In the genomic region with DNA sequence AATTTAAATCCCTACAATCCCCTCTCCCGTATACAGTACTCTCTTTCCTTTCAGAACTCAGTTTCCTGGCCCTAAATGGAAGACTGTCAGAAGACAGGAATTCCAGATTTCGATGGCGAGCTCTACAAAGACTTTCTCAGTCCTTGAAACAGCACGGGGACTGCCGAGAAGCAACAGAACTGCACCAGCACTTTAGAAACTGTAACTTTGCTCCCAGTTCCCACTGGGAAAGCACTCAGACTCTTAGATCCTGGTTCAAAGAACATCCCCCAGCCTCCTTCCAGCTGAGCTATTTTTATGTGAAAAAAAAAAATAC, we compare ENCODE assay signal across 8 cellular contexts. TPM values are rescaled to one million over a fixed set of nuclear protein-coding genes. Genes with fewer than 3 reads are reported as not detected.
DNase-seq lines count a peak whose midpoint lies in the region; ATAC-seq, FAIRE-seq and TF ChIP-seq lines count a peak whose summit lies in the region.
"Had no signal": no experiment of that assay in that cellular context is flagged by ENCODE, and none has a peak within 500 bp of the region (broad histone marks: within the 10 kb centered on the region; RNA-seq: fewer than 3 reads in every experiment).

No MANE protein-coding gene starts in this region.

- H3K9ac ChIP-seq in HepG2 (ENCODE audit: insufficient read depth, low read depth, low read length), result peak overlapping the region; percentile 84; the same call in 1 of the 2 replicates

- peak overlapping the region; percentile 68 for H3K4me3 ChIP-seq in MG63
- no peak overlapping the region for H3K4me3 ChIP-seq in body of pancreas
- peak overlapping the region in 1 of 3 experiments; percentile 88; a peak in 3 of 6 replicates for H3K4me3 ChIP-seq in HepG2 (replicated peaks in 1 of 3; ENCODE audit: insufficient read depth in 1 of 3, low read depth in 2 of 3, low read length in 3 of 3)

- no TSS peak for BruUV-seq in HepG2 (replicated peaks; lab: Mats Ljungman, UMichigan)

- FAIRE-seq in HepG2 (lab: Jason Lieb, UNC), result no peak

- intact Hi-C loops in body of pancreas (cut with DNase I) (no loop called here), HepG2 (cut with micrococcal nuclease; ENCODE audit: unreplicated experiment) (no loop called here)

- peaks cover 45% of the 10 kb centered on the region for H3K79me2 ChIP-seq in HepG2 (ENCODE audit: insufficient read depth, low read length)

- in situ Hi-C loops in HepG2 (cut with HindIII; ENCODE audit: extremely low pct_ligation_motif_present, low pct_unique_long_range_greater_than_20kb), result loop anchor here (10.0 kb wide), 1 partner anchor 49 kb away; no protein-coding TSS in a partner anchor

- no peak for DNase-seq in MG63
- no peak for DNase-seq in body of pancreas
- DNase-seq in HepG2 (ENCODE audit: low spot score), result no peak
- DNase-seq in substantia nigra (lab: John Stamatoyannopoulos, UW), result no peak
- DNase-seq in kidney tubule cell (ENCODE audit: low spot score), result no peak
- no peak for DNase-seq in cerebellar nuclear complex (lab: John Stamatoyannopoulos, UW)
- no peak for DNase-seq in GOT3 (lab: John Stamatoyannopoulos, UW)

- H3K9me3 ChIP-seq in MG63 (no peaks in the 10 kb centered on the region), body of pancreas (no peaks in the 10 kb centered on the region), HepG2 (ENCODE audit: low read length) (no peaks in the 10 kb centered on the region)

- H3K4me2 ChIP-seq in HepG2 (ENCODE audit: low read depth, low read length), result peak overlapping the region; percentile 85

- TF ChIP-seq POLR2A in body of pancreas (IDR thresholded peaks at IDR 0.05) (no peak), HepG2 (IDR thresholded peaks at IDR 0.05; ENCODE audit: insufficient read depth in 1 of 2, low read depth in 2 of 2, low read length in 2 of 2) (no peak)

- POLR2A ChIA-PET in HepG2 (lab: Yijun Ruan, JAX), result interaction anchor here (1.0 to 13.4 kb wide), 6 partner anchors 26 to 62 kb away, joined by 3 to 265 read pairs (median 24); partner anchors contain the start of genes RNU4-1, RNU4-2 and RPLP0

- TF ChIP-seq CTCF in body of pancreas (IDR thresholded peaks at IDR 0.05), result no peak
- no peak for TF ChIP-seq CTCF in HepG2 (CRISPR knock-in tag; IDR thresholded peaks at IDR 0.05)

- CTCF ChIA-PET in HepG2 (lab: Yijun Ruan, JAX; ENCODE audit: low intra/inter-chr PET ratio, low total read pairs), result no interaction called here

- peaks cover 11% of the 10 kb centered on the region for H3K36me3 ChIP-seq in MG63
- no peaks in the 10 kb centered on the region for H3K36me3 ChIP-seq in body of pancreas (replicated peaks in 1 of 2; ENCODE audit: insufficient read depth in 1 of 2, low read depth in 2 of 2)
- no peaks in the 10 kb centered on the region; a peak in 2 of 5 replicates for H3K36me3 ChIP-seq in HepG2 (replicated peaks in 1 of 2; ENCODE audit: control insufficient read depth in 1 of 2, insufficient read depth in 2 of 2, low read length in 2 of 2)

- H3K27ac ChIP-seq in body of pancreas, result peak overlapping the region; percentile 59 to 88 (median 78)
- H3K27ac ChIP-seq in HepG2 (ENCODE audit: extremely low read length, insufficient read depth, low read length), result no peak overlapping the region
- H3K27ac ChIP-seq in substantia nigra (ENCODE audit: low read depth, low read length, poor library complexity, severe bottlenecking), result peak overlapping the region; percentile 74

- ATAC-seq in body of pancreas (no peak), HepG2 (no peak)

- peaks cover 3% of the 10 kb centered on the region; the same call in 1 of the 2 replicates for H4K20me1 ChIP-seq in HepG2 (ENCODE audit: insufficient read depth, low read length)

- H3K27me3 ChIP-seq in MG63 (no peaks in the 10 kb centered on the region), body of pancreas (no peaks in the 10 kb centered on the region), HepG2 (ENCODE audit: control insufficient read depth in 1 of 2, insufficient read depth in 2 of 2, low read length in 2 of 2) (no peaks in the 10 kb centered on the region)

- TF ChIP-seq EP300 in HepG2 (IDR thresholded peaks at IDR 0.05; ENCODE audit: low read depth in 2 of 2, low read length in 2 of 2) (no peak), HepG2 (CRISPR knock-in tag; IDR thresholded peaks at IDR 0.05; ENCODE audit: borderline replicate concordance) (no peak)

- 2 to 18% methylated on average over 5 of the region's 5 CpGs for WGBS in body of pancreas, 2 donors
- 82% methylated on average over 5 of the region's 5 CpGs for WGBS in HepG2 (ENCODE audit: low lambda C conversion rate)

- H2AFZ ChIP-seq in HepG2 (ENCODE audit: low read length), result no peak overlapping the region

- H3K4me1 ChIP-seq in body of pancreas (peaks cover 48% of the 10 kb centered on the region), HepG2 (ENCODE audit: insufficient read depth, low read length) (peaks cover 90% of the 10 kb centered on the region)

- TF ChIP-seq RAD21 in HepG2 (CRISPR knock-in tag; IDR thresholded peaks at IDR 0.05), result no peak

RNA-seq across cellular contexts. Expression of gene PXN, which starts 1.8 kb away (rescaled TPM):
- total RNA-seq in MG63 (2014; rRNA removed; shearing (Covaris generic); ENCODE audit: low replicate concordance), result 6.4 and 11.5 TPM in 2 replicates
- total RNA-seq in body of pancreas (10 to 100 TPM; 29.3 to 35.9 TPM), HepG2 (2016; rRNA removed; fragmentation: Illumina TruSeq; extraction: Trizol) (13.6 and 14.2 TPM in 2 replicates)
- total RNA-seq in HepG2 (2016; cell fraction: cytosol; rRNA removed; fragmentation: Illumina TruSeq; extraction: Trizol; ENCODE audit: low read depth), result 2.8 and 2.9 TPM in 2 replicates
- 10.2 and 11.3 TPM in 2 replicates for total RNA-seq in HepG2 (2016; cell fraction: insoluble cytoplasmic fraction; rRNA removed; fragmentation: Illumina TruSeq; extraction: Trizol)
- 10.5 and 13.4 TPM in 2 replicates for total RNA-seq in HepG2 (2016; cell fraction: membrane; rRNA removed; fragmentation: Illumina TruSeq; extraction: Trizol)
- 10.6 and 14.0 TPM in 2 replicates for total RNA-seq in HepG2 (2016; cell fraction: nucleus; rRNA removed; fragmentation: Illumina TruSeq; extraction: Trizol)
- 13.9 and 14.2 TPM in 2 replicates for polyA plus RNA-seq in HepG2 (2011; rRNA removed)
- polyA plus RNA-seq in HepG2 (2011; cell fraction: cytosol; rRNA removed), result 5.8 and 6.3 TPM in 2 replicates
- polyA plus RNA-seq in HepG2 (2011; cell fraction: nucleus; rRNA removed), result 34.5 and 43.7 TPM in 2 replicates
- polyA plus RNA-seq in HepG2 (2012), result 18.0 and 21.4 TPM in 2 replicates
- polyA plus RNA-seq in HepG2 (2016; cell fraction: cytosol; fragmentation: Illumina TruSeq; extraction: Trizol; ENCODE audit: low read depth), result 3.3 and 3.4 TPM in 2 replicates
- 20.0 and 28.0 TPM in 2 replicates for polyA plus RNA-seq in HepG2 (2016; cell fraction: insoluble cytoplasmic fraction; fragmentation: Illumina TruSeq; extraction: Trizol; ENCODE audit: low read depth)
- 14.1 and 14.2 TPM in 2 replicates for polyA plus RNA-seq in HepG2 (2016; cell fraction: membrane; fragmentation: Illumina TruSeq; extraction: Trizol; ENCODE audit: low read depth)
- 43.9 and 49.3 TPM in 2 replicates for polyA plus RNA-seq in HepG2 (2016; cell fraction: nucleus; fragmentation: Illumina TruSeq; extraction: Trizol; ENCODE audit: insufficient read depth, low read depth)
- 26.4 and 40.4 TPM in 2 replicates for polyA minus RNA-seq in HepG2 (2011; rRNA and poly(A)+ RNA removed; ENCODE audit: low replicate concordance)
- polyA minus RNA-seq in HepG2 (2011; cell fraction: cytosol; rRNA and poly(A)+ RNA removed), result 6.4 and 8.2 TPM in 2 replicates
- 10.3 and 10.7 TPM in 2 replicates for polyA minus RNA-seq in HepG2 (2011; cell fraction: nucleus; rRNA and poly(A)+ RNA removed)

RNA-seq across cellular contexts. Expression of gene RNU4-2, which starts 28.0 kb away (rescaled TPM):
- not detected in 2 replicates for total RNA-seq in MG63 (2014; rRNA removed; shearing (Covaris generic); ENCODE audit: low replicate concordance)
- total RNA-seq in body of pancreas (under 1 TPM; under 0.01 TPM), HepG2 (2016; rRNA removed; fragmentation: Illumina TruSeq; extraction: Trizol) (1,104 and 11,327 TPM in 2 replicates)
- 75,622 and 87,357 TPM in 2 replicates for total RNA-seq in HepG2 (2016; cell fraction: cytosol; rRNA removed; fragmentation: Illumina TruSeq; extraction: Trizol; ENCODE audit: low read depth)
- total RNA-seq in HepG2 (2016; cell fraction: insoluble cytoplasmic fraction; rRNA removed; fragmentation: Illumina TruSeq; extraction: Trizol), result 1,281 and 10,696 TPM in 2 replicates
- 7,098 and 8,950 TPM in 2 replicates for total RNA-seq in HepG2 (2016; cell fraction: membrane; rRNA removed; fragmentation: Illumina TruSeq; extraction: Trizol)
- total RNA-seq in HepG2 (2016; cell fraction: nucleus; rRNA removed; fragmentation: Illumina TruSeq; extraction: Trizol), result 36,023 and 40,311 TPM in 2 replicates
- under 0.01 TPM in 2 replicates for polyA plus RNA-seq in HepG2 (2011; rRNA removed)
- under 0.01 TPM in 2 replicates for polyA plus RNA-seq in HepG2 (2011; cell fraction: cytosol; rRNA removed)
- polyA plus RNA-seq in HepG2 (2011; cell fraction: nucleus; rRNA removed), result under 0.01 TPM in 2 replicates
- 161 and 363 TPM in 2 replicates for polyA plus RNA-seq in HepG2 (2012)
- polyA plus RNA-seq in HepG2 (2016; cell fraction: cytosol; fragmentation: Illumina TruSeq; extraction: Trizol; ENCODE audit: low read depth), result 126 TPM in 1 of 2 replicates, not detected in the other
- not detected in 2 replicates for polyA plus RNA-seq in HepG2 (2016; cell fraction: insoluble cytoplasmic fraction; fragmentation: Illumina TruSeq; extraction: Trizol; ENCODE audit: low read depth)
- not detected in 2 replicates for polyA plus RNA-seq in HepG2 (2016; cell fraction: membrane; fragmentation: Illumina TruSeq; extraction: Trizol; ENCODE audit: low read depth)
- 46.8 TPM in 1 of 2 replicates, not detected in the other for polyA plus RNA-seq in HepG2 (2016; cell fraction: nucleus; fragmentation: Illumina TruSeq; extraction: Trizol; ENCODE audit: insufficient read depth, low read depth)
- polyA minus RNA-seq in HepG2 (2011; rRNA and poly(A)+ RNA removed; ENCODE audit: low replicate concordance), result under 0.01 TPM in 2 replicates
- 35,022 and 47,630 TPM in 2 replicates for polyA minus RNA-seq in HepG2 (2011; cell fraction: cytosol; rRNA and poly(A)+ RNA removed)
- polyA minus RNA-seq in HepG2 (2011; cell fraction: nucleus; rRNA and poly(A)+ RNA removed), result under 0.01 TPM in 2 replicates
- polyA plus RNA-seq: IgD-negative memory B cell had no signal

RNA-seq across cellular contexts. Expression of gene RNU4-1, which starts 29.4 kb away (rescaled TPM):
- not detected in 2 replicates for total RNA-seq in MG63 (2014; rRNA removed; shearing (Covaris generic); ENCODE audit: low replicate concordance)
- total RNA-seq in body of pancreas (under 1 TPM; under 0.01 TPM), HepG2 (2016; rRNA removed; fragmentation: Illumina TruSeq; extraction: Trizol) (623 and 7,407 TPM in 2 replicates)
- 43,967 and 49,615 TPM in 2 replicates for total RNA-seq in HepG2 (2016; cell fraction: cytosol; rRNA removed; fragmentation: Illumina TruSeq; extraction: Trizol; ENCODE audit: low read depth)
- 747 and 6,785 TPM in 2 replicates for total RNA-seq in HepG2 (2016; cell fraction: insoluble cytoplasmic fraction; rRNA removed; fragmentation: Illumina TruSeq; extraction: Trizol)
- total RNA-seq in HepG2 (2016; cell fraction: membrane; rRNA removed; fragmentation: Illumina TruSeq; extraction: Trizol), result 4,501 and 5,797 TPM in 2 replicates
- total RNA-seq in HepG2 (2016; cell fraction: nucleus; rRNA removed; fragmentation: Illumina TruSeq; extraction: Trizol), result 25,631 and 27,214 TPM in 2 replicates
- polyA plus RNA-seq in HepG2 (2011; rRNA removed), result not detected in 2 replicates
- polyA plus RNA-seq in HepG2 (2011; cell fraction: cytosol; rRNA removed), result under 0.01 TPM in 2 replicates
- polyA plus RNA-seq in HepG2 (2011; cell fraction: nucleus; rRNA removed), result under 0.01 TPM in 2 replicates
- polyA plus RNA-seq in HepG2 (2012), result 161 and 404 TPM in 2 replicates
- 58.8 TPM in 1 of 2 replicates, not detected in the other for polyA plus RNA-seq in HepG2 (2016; cell fraction: cytosol; fragmentation: Illumina TruSeq; extraction: Trizol; ENCODE audit: low read depth)
- not detected in 2 replicates for polyA plus RNA-seq in HepG2 (2016; cell fraction: insoluble cytoplasmic fraction; fragmentation: Illumina TruSeq; extraction: Trizol; ENCODE audit: low read depth)
- polyA plus RNA-seq in HepG2 (2016; cell fraction: membrane; fragmentation: Illumina TruSeq; extraction: Trizol; ENCODE audit: low read depth), result not detected in 2 replicates
- 62.4 TPM in 1 of 2 replicates, not detected in the other for polyA plus RNA-seq in HepG2 (2016; cell fraction: nucleus; fragmentation: Illumina TruSeq; extraction: Trizol; ENCODE audit: insufficient read depth, low read depth)
- polyA minus RNA-seq in HepG2 (2011; rRNA and poly(A)+ RNA removed; ENCODE audit: low replicate concordance), result under 0.01 TPM in 2 replicates
- polyA minus RNA-seq in HepG2 (2011; cell fraction: cytosol; rRNA and poly(A)+ RNA removed), result 32,519 and 40,246 TPM in 2 replicates
- under 0.01 TPM in 2 replicates for polyA minus RNA-seq in HepG2 (2011; cell fraction: nucleus; rRNA and poly(A)+ RNA removed)
- polyA plus RNA-seq: IgD-negative memory B cell had no signal

RNA-seq across cellular contexts. Expression of gene SIRT4, which starts 38.4 kb away (rescaled TPM):
- 0.33 TPM in 1 of 2 replicates, not detected in the other for total RNA-seq in MG63 (2014; rRNA removed; shearing (Covaris generic); ENCODE audit: low replicate concordance)
- 1 to 10 TPM in 1 of 2 donors, under 1 TPM in 1; 0.99 to 6.2 TPM for total RNA-seq in body of pancreas
- 3.4 and 7.0 TPM in 2 replicates for total RNA-seq in HepG2 (2016; rRNA removed; fragmentation: Illumina TruSeq; extraction: Trizol)
- 1.7 and 1.8 TPM in 2 replicates for total RNA-seq in HepG2 (2016; cell fraction: cytosol; rRNA removed; fragmentation: Illumina TruSeq; extraction: Trizol; ENCODE audit: low read depth)
- 3.3 and 4.9 TPM in 2 replicates for total RNA-seq in HepG2 (2016; cell fraction: insoluble cytoplasmic fraction; rRNA removed; fragmentation: Illumina TruSeq; extraction: Trizol)
- total RNA-seq in HepG2 (2016; cell fraction: membrane; rRNA removed; fragmentation: Illumina TruSeq; extraction: Trizol), result 1.4 and 1.9 TPM in 2 replicates
- total RNA-seq in HepG2 (2016; cell fraction: nucleus; rRNA removed; fragmentation: Illumina TruSeq; extraction: Trizol), result 1.8 and 2.1 TPM in 2 replicates
- polyA plus RNA-seq in HepG2 (2011; rRNA removed), result 4.8 and 5.8 TPM in 2 replicates
- 4.1 and 5.0 TPM in 2 replicates for polyA plus RNA-seq in HepG2 (2011; cell fraction: cytosol; rRNA removed)
- polyA plus RNA-seq in HepG2 (2011; cell fraction: nucleus; rRNA removed), result 2.5 and 3.0 TPM in 2 replicates
- 4.1 and 6.6 TPM in 2 replicates for polyA plus RNA-seq in HepG2 (2012)
- polyA plus RNA-seq in HepG2 (2016; cell fraction: cytosol; fragmentation: Illumina TruSeq; extraction: Trizol; ENCODE audit: low read depth), result 0.69 and 0.86 TPM in 2 replicates
- 4.5 and 4.9 TPM in 2 replicates for polyA plus RNA-seq in HepG2 (2016; cell fraction: insoluble cytoplasmic fraction; fragmentation: Illumina TruSeq; extraction: Trizol; ENCODE audit: low read depth)
- 0.82 and 0.95 TPM in 2 replicates for polyA plus RNA-seq in HepG2 (2016; cell fraction: membrane; fragmentation: Illumina TruSeq; extraction: Trizol; ENCODE audit: low read depth)
- 2.4 and 2.7 TPM in 2 replicates for polyA plus RNA-seq in HepG2 (2016; cell fraction: nucleus; fragmentation: Illumina TruSeq; extraction: Trizol; ENCODE audit: insufficient read depth, low read depth)
- polyA minus RNA-seq in HepG2 (2011; rRNA and poly(A)+ RNA removed; ENCODE audit: low replicate concordance), result 0.91 and 4.7 TPM in 2 replicates
- 0.79 and 1.8 TPM in 2 replicates for polyA minus RNA-seq in HepG2 (2011; cell fraction: cytosol; rRNA and poly(A)+ RNA removed)
- 2.3 and 3.9 TPM in 2 replicates for polyA minus RNA-seq in HepG2 (2011; cell fraction: nucleus; rRNA and poly(A)+ RNA removed)

Comparison
In these comparisons a context has a peak if more than half of its experiments do, and no peak if none do; other contexts are left out.
1. RNA of gene RNU4-2, which starts 28.0 kb away (total RNA-seq): 1,104 to 87,357 TPM in HepG2; not detected in MG63 and under 0.01 TPM in body of pancreas; every median in the first group is over 1,000 times any median in the second.
2. RNA of gene RNU4-1, which starts 29.4 kb away (total RNA-seq): 623 to 49,615 TPM in HepG2; not detected in MG63 and under 0.01 TPM in body of pancreas; every median in the first group is over 100 times any median in the second.